In the genomic region with DNA sequence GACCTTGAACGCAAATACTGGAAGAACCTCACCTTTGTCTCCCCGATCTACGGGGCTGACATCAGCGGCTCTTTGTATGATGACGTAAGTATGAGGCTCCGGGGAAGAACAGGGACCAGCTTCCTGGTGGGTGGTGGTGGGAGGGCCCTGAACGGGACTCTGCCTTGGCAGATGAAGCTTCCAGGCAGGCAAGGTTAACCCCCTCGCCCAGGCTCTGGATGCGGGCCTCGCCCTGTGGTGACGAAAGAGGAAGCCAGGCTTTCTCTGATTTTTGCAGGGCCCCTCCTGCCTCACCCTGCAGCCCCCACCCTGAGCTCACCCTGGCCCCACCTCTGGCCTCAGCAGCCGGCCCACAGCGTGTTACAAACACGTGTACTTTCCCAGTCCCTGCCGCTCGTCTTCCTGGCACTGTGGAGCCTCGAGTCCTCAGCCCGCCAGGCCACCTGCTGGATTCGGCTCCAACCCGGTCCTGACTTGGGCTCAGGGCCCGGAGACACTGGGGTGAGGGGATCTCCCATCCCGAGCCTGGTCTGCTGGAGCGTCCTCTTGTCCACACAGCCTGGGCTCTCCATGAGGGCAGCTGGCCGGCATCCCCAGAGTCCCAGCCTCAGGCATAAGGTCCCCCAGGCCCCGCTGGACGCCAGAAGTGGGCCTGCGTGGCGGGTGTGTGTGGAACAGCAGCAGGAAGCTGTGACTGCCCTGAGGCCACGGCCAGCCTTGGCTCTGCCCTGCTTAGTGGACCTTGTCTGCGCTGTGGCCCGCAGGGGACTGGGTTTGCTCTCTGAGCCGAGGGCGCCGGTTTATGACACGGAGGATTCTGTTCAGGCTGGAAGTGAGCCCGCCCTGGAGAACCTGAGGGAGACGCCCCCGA, we compare ENCODE assay signal across 1 cellular context.
TF ChIP-seq lines count a peak whose summit lies in the region.

No MANE protein-coding gene starts in this region.

TF ChIP-seq in K562, 482 proteins besides CTCF, POLR2A, EP300 and RAD21:
- TF ChIP-seq RBM22 (IDR thresholded peaks at IDR 0.05; ENCODE audit: low read depth, low read length, poor library complexity, severe bottlenecking) (peak; percentile 48), NFRKB (IDR thresholded peaks at IDR 0.05; ENCODE audit: low read depth) (no peak)
